ENCODE assay signal across 8 cellular contexts in genomic region chr6:99425647-99426453, GRCh38. TPM values are rescaled to one million over a fixed set of nuclear protein-coding genes. Genes with fewer than 3 reads are reported as not detected.
A peak's percentile ranks its signal among the peaks of the same experiment; 100 is the strongest.
DNase-seq lines count a peak whose midpoint lies in the region; ATAC-seq and TF ChIP-seq lines count a peak whose summit lies in the region.

No MANE protein-coding gene starts in this region.

- H3K9me3 ChIP-seq in right cardiac atrium (ENCODE audit: control insufficient read depth, low read length) (no peaks in the 10 kb centered on the region), psoas muscle (no peaks in the 10 kb centered on the region), uterus (no peaks in the 10 kb centered on the region)

- H3K4me1 ChIP-seq in right cardiac atrium (ENCODE audit: control insufficient read depth, insufficient read depth, low read length) (peaks cover 10% of the 10 kb centered on the region), psoas muscle (peaks cover 49% of the 10 kb centered on the region), uterus (peaks cover 14 to 20% of the 10 kb centered on the region in 2 donors)

- DNase-seq in NCI-H1105 (lab: John Stamatoyannopoulos, UW) (peak; percentile 88), T follicular helper cell (ENCODE audit: low read depth) (peak; percentile 42), amygdala (lab: John Stamatoyannopoulos, UW) (peak in 55 of 56 donors; percentile 39 to 95 (median 81)), right cardiac atrium (peak; percentile 89 to 95 (median 90)), psoas muscle (peak; percentile 87 to 92), uterus (peak; percentile 80 to 83)

- WGBS in right cardiac atrium: 2% methylated on average over 29 of the region's 29 CpGs
- WGBS in psoas muscle, 3 donors: 0 to 1% (median 0%) methylated on average over 29 of the region's 29 CpGs

- TF ChIP-seq CTCF in GM12873 (IDR thresholded peaks at IDR 0.05; ENCODE audit: insufficient read depth, low read depth, low read length, missing control alignments) (peak; percentile 68), psoas muscle (IDR thresholded peaks at IDR 0.05) (peak; percentile 46), uterus (IDR thresholded peaks at IDR 0.05) (peak in 1 of 4 experiments; percentile 51)

- ATAC-seq in HG02678 (IDR thresholded peaks at IDR 0.05; ENCODE audit: unreplicated experiment): peak; percentile 48
- peak; percentile 87 to 88 for ATAC-seq in right cardiac atrium
- ATAC-seq in psoas muscle: peak; percentile 86

- H3K4me3 ChIP-seq in right cardiac atrium (ENCODE audit: low read length): peak overlapping the region; percentile 92
- peak overlapping the region; percentile 96 for H3K4me3 ChIP-seq in psoas muscle
- peak overlapping the region; percentile 74 to 91 for H3K4me3 ChIP-seq in uterus

- intact Hi-C loops in right cardiac atrium (cut with DNase I): no loop called here
- intact Hi-C loops in psoas muscle (cut with DNase I): loop anchor here (5.0 to 10.0 kb wide), 3 partner anchors 34 to 1039 kb away; partner anchors contain the start of genes COQ3 (in 1 of the 2), SIM1 (in 1 of the 2) and USP45 (in 1 of the 2)
- intact Hi-C loops in uterus (cut with DNase I; ENCODE audit: low total_unique reads): loop anchor here (10.0 kb wide), 1 partner anchor 99 kb away; no protein-coding TSS in a partner anchor

- peaks cover 3 to 16% of the 10 kb centered on the region in 2 donors for H3K36me3 ChIP-seq in psoas muscle (ENCODE audit: insufficient read depth in 1 of 2, low read depth in 1 of 2)
- no peaks in the 10 kb centered on the region for H3K36me3 ChIP-seq in uterus

- H3K27me3 ChIP-seq in right cardiac atrium (ENCODE audit: control insufficient read depth, insufficient read depth) (no peaks in the 10 kb centered on the region), psoas muscle (ENCODE audit: insufficient read depth in 3 of 3, low read length in 2 of 3) (no peaks in the 10 kb centered on the region), uterus (no peaks in the 10 kb centered on the region)

- no peak for TF ChIP-seq POLR2A in uterus (IDR thresholded peaks at IDR 0.05)

- H3K27ac ChIP-seq in right cardiac atrium (ENCODE audit: low read length): peak overlapping the region; percentile 99
- peak overlapping the region; percentile 99 for H3K27ac ChIP-seq in psoas muscle
- H3K27ac ChIP-seq in uterus: peak overlapping the region; percentile 95 to 100

RNA-seq across cellular contexts. Expression of gene PNISR, which starts 0.7 kb away (rescaled TPM):
- total RNA-seq in right cardiac atrium: 10 to 100 TPM; 62.4 to 79.2 (median 66.6) TPM
- 53.9 TPM for polyA plus RNA-seq in right cardiac atrium
- total RNA-seq in psoas muscle: 10 to 100 TPM; 32.1 to 51.1 (median 42.0) TPM
- polyA plus RNA-seq in psoas muscle: 10 to 100 TPM; 16.2 to 29.5 (median 23.2) TPM
- total RNA-seq in uterus: 100 to 1,000 TPM; 107 to 265 (median 153) TPM

RNA-seq across cellular contexts. Expression of gene COQ3, which starts 31.9 kb away (rescaled TPM):
- total RNA-seq in right cardiac atrium (10 to 100 TPM; 17.9 to 31.4 (median 24.6) TPM), psoas muscle (10 to 100 TPM; 13.5 to 19.0 (median 14.9) TPM), uterus (10 to 100 TPM in 1 of 4 donors, 1 to 10 TPM in 2, under 1 TPM in 1; 0.77 to 31.8 (median 6.2) TPM)
- polyA plus RNA-seq in right cardiac atrium (39.2 TPM), psoas muscle (10 to 100 TPM; 19.1 to 20.0 (median 19.6) TPM)

Comparison
In these comparisons a context has a peak if more than half of its experiments do, and no peak if none do; other contexts are left out.
1. Peak in every context shown above with its lines: DNase-seq, ATAC-seq, H3K4me3 ChIP-seq and H3K27ac ChIP-seq.
2. intact Hi-C loops: an anchor here in psoas muscle (5.0 to 10.0 kb wide) and uterus (10.0 kb wide); none called in right cardiac atrium.